In genomic region chr6:36197739-36198221, GRCh38 we compare ENCODE assay signal across 8 cellular contexts. TPM values are rescaled to one million over a fixed set of nuclear protein-coding genes. Genes with fewer than 3 reads are reported as not detected.
DNase-seq lines count a peak whose midpoint lies in the region; ATAC-seq and TF ChIP-seq lines count a peak whose summit lies in the region.

No MANE protein-coding gene starts in this region.

- no peaks in the 10 kb centered on the region for H3K9me3 Mint-ChIP-seq in natural killer cell treated with Interleukin-12 subunit alpha and Interleukin-12 subunit beta and Interleukin-15 and Interleukin-18, amount 100 ng/mL, for 72 hours

- H3K9me2 ChIP-seq in MM.1S (replicated peaks; ENCODE audit: insufficient read depth, low read length), result no peaks in the 10 kb centered on the region

- H3K27me3 Mint-ChIP-seq in natural killer cell treated with Interleukin-12 subunit alpha and Interleukin-12 subunit beta and Interleukin-15 and Interleukin-18, amount 100 ng/mL, for 72 hours, result no peaks in the 10 kb centered on the region

- no peak for TF ChIP-seq CTCF in MM.1S (IDR thresholded peaks at IDR 0.05; ENCODE audit: low read length)
- TF ChIP-seq CTCF in choroid plexus epithelial cell (conservative IDR thresholded peaks at IDR 0.05; ENCODE audit: low read depth, low read length), result no peak

- H3K79me2 ChIP-seq in MM.1S (ENCODE audit: low read length), result peaks cover 48% of the 10 kb centered on the region

- peak overlapping the region; percentile 86 for H3K4me2 ChIP-seq in MM.1S (ENCODE audit: low read depth, low read length)

- H4K20me1 ChIP-seq in MM.1S (ENCODE audit: insufficient read depth, low read length), result no peaks in the 10 kb centered on the region

- H3K9me3 ChIP-seq in MM.1S (replicated peaks; ENCODE audit: insufficient read depth, low read length), result no peaks in the 10 kb centered on the region

- H3K36me3 Mint-ChIP-seq in natural killer cell treated with Interleukin-12 subunit alpha and Interleukin-12 subunit beta and Interleukin-15 and Interleukin-18, amount 100 ng/mL, for 72 hours, result peaks cover 24% of the 10 kb centered on the region

- no peaks in the 10 kb centered on the region for H3K36me3 ChIP-seq in MM.1S (replicated peaks; ENCODE audit: insufficient read depth, low read length)

- no peak for ATAC-seq in natural killer cell treated with Interleukin-12 subunit alpha and Interleukin-12 subunit beta and Interleukin-15 and Interleukin-18, amount 100 ng/mL, for 72 hours
- no peak for ATAC-seq in GM18858 (IDR thresholded peaks at IDR 0.05; ENCODE audit: unreplicated experiment)

- H2AFZ ChIP-seq in MM.1S (ENCODE audit: low read length), result no peak overlapping the region

- peak overlapping the region; percentile 72 to 91 for H3K27ac Mint-ChIP-seq in natural killer cell treated with Interleukin-12 subunit alpha and Interleukin-12 subunit beta and Interleukin-15 and Interleukin-18, amount 100 ng/mL, for 72 hours

- peaks cover 35 to 40% of the 10 kb centered on the region in 2 donors for H3K4me1 Mint-ChIP-seq in natural killer cell treated with Interleukin-12 subunit alpha and Interleukin-12 subunit beta and Interleukin-15 and Interleukin-18, amount 100 ng/mL, for 72 hours (ENCODE audit: low read depth in 2 of 2)

- H3K4me3 Mint-ChIP-seq in natural killer cell treated with Interleukin-12 subunit alpha and Interleukin-12 subunit beta and Interleukin-15 and Interleukin-18, amount 100 ng/mL, for 72 hours, result peak overlapping the region; percentile 88

- H3F3A ChIP-seq in MM.1S (ENCODE audit: insufficient read depth, low read length), result peaks cover 12% of the 10 kb centered on the region

- DNase-seq in C1 segment of cervical spinal cord (lab: John Stamatoyannopoulos, UW), result peak in 10 of 14 donors; percentile 4 to 66 (median 20)
- no peak for DNase-seq in MM.1S
- DNase-seq in choroid plexus epithelial cell (ENCODE audit: low read depth), result no peak
- DNase-seq in natural killer cell treated with Interleukin-12 subunit alpha and Interleukin-12 subunit beta and Interleukin-15 and Interleukin-18, amount 100 ng/mL, for 72 hours (ENCODE audit: low spot score), result no peak
- no peak for DNase-seq in AG20443 (ENCODE audit: low spot score)
- no peak for DNase-seq in OCI-M1 (lab: John Stamatoyannopoulos, UW)
- no peak for DNase-seq in glomerular visceral epithelial cell (ENCODE audit: extremely low spot score)

- no peak overlapping the region for H3K27ac ChIP-seq in MM.1S (ENCODE audit: low read length)

- H3K4me3 ChIP-seq in MM.1S (ENCODE audit: low read length) (peak overlapping the region; percentile 91), choroid plexus epithelial cell (ENCODE audit: low read depth, low read length) (peak overlapping the region; percentile 77)

- no peaks in the 10 kb centered on the region for H3K27me3 ChIP-seq in MM.1S (replicated peaks; ENCODE audit: insufficient read depth, low read length)

- peaks cover 8% of the 10 kb centered on the region; the same call in 1 of the 2 replicates for H3K4me1 ChIP-seq in MM.1S (ENCODE audit: low read length)

- H3K9ac ChIP-seq in MM.1S (ENCODE audit: low read length), result no peak overlapping the region

RNA-seq across cellular contexts. Expression of gene BRPF3, which starts 1.2 kb away (rescaled TPM):
- 10 to 100 TPM; 37.2 to 43.6 TPM for total RNA-seq in natural killer cell treated with Interleukin-12 subunit alpha and Interleukin-12 subunit beta and Interleukin-15 and Interleukin-18, amount 100 ng/mL, for 72 hours

Comparison
In these comparisons a context has a peak if more than half of its experiments do, and no peak if none do; other contexts are left out.
1. DNase-seq: peak in C1 segment of cervical spinal cord (10 of 14); none in MM.1S (single experiment), choroid plexus epithelial cell (single experiment), natural killer cell treated with Interleukin-12 subunit alpha and Interleukin-12 subunit beta and Interleukin-15 and Interleukin-18, amount 100 ng/mL, for 72 hours (single experiment), AG20443 (single experiment), OCI-M1 (single experiment) and glomerular visceral epithelial cell (single experiment).